In genomic region chr7:100082978-100083377, GRCh38 we compare ENCODE assay signal across 7 cellular contexts. TPM values are rescaled to one million over a fixed set of nuclear protein-coding genes. Genes with fewer than 3 reads are reported as not detected.
DNase-seq lines count a peak whose midpoint lies in the region; ATAC-seq, FAIRE-seq and TF ChIP-seq lines count a peak whose summit lies in the region.

No MANE protein-coding gene starts in this region.

- H3T11ph ChIP-seq in H9 (ENCODE audit: low read length) = no peak overlapping the region

- H3K27ac Mint-ChIP-seq in H9 = peak overlapping the region; percentile 90 to 99 (median 94); a peak in 5 of 7 replicates

- no peak for DNase-seq in H9
- no peak for DNase-seq in OCI-LY7 (ENCODE audit: low spot score)
- no peak for DNase-seq in H1 (ENCODE audit: low read depth in 1 of 2, low spot score in 2 of 2)
- DNase-seq in sciatic nerve (ENCODE audit: low spot score) = no peak
- DNase-seq in testis = no peak

- BruUV-seq in OCI-LY7 (replicated peaks; lab: Mats Ljungman, UMichigan) = no TSS peak

- H3K4me1 ChIP-seq in H9 (ENCODE audit: insufficient read depth, low read length) (peaks cover 3% of the 10 kb centered on the region; the same call in 1 of the 2 replicates), OCI-LY7 (ENCODE audit: insufficient read depth, low read length, poor library complexity, severe bottlenecking) (peaks cover 24% of the 10 kb centered on the region), H1 (replicated peaks in 1 of 4; ENCODE audit: control insufficient read depth in 3 of 4, insufficient read depth in 4 of 4, low read length in 3 of 4) (peaks cover 0 to 9% (median 4%) of the 10 kb centered on the region in 4 experiments; a peak in 3 of 7 replicates), parathyroid adenoma (peaks cover 13% of the 10 kb centered on the region), testis (peaks cover 17% of the 10 kb centered on the region)

- no peaks in the 10 kb centered on the region for H3K9me3 ChIP-seq in H9 (ENCODE audit: control insufficient read depth, low read depth, low read length)
- H3K9me3 ChIP-seq in OCI-LY7 (ENCODE audit: low read length) = no peaks in the 10 kb centered on the region
- no peaks in the 10 kb centered on the region for H3K9me3 ChIP-seq in H1 (ENCODE audit: insufficient read depth in 2 of 2, low read depth in 1 of 2, low read length in 1 of 2)
- H3K9me3 ChIP-seq in parathyroid adenoma (ENCODE audit: control insufficient read depth, low read length) = no peaks in the 10 kb centered on the region
- no peaks in the 10 kb centered on the region for H3K9me3 ChIP-seq in testis

- no peak overlapping the region for H4K8ac ChIP-seq in H9 (replicated peaks; ENCODE audit: insufficient read length, low read depth, low read length)
- H4K8ac ChIP-seq in H1 (ENCODE audit: extremely low read depth, insufficient read depth, low read length) = no peak overlapping the region

- H3K27me3 Mint-ChIP-seq in H9 (ENCODE audit: low read depth) = no peaks in the 10 kb centered on the region; the same call in 1 of the 2 replicates

- H3K4me3 ChIP-seq in OCI-LY7 (ENCODE audit: low read depth, low read length, poor library complexity, severe bottlenecking) = peak overlapping the region; percentile 73
- H3K4me3 ChIP-seq in H1 (ENCODE audit: extremely low read depth in 1 of 4, insufficient read depth in 2 of 4, low read depth in 3 of 4, low read length in 4 of 4) = peak overlapping the region in 1 of 4 experiments; percentile 100; a peak in 2 of 8 replicates
- H3K4me3 ChIP-seq in parathyroid adenoma (ENCODE audit: low read depth, low read length) = peak overlapping the region; percentile 78
- H3K4me3 ChIP-seq in testis = peak overlapping the region in 1 of 2 donors; percentile 97

- H3K23ac ChIP-seq in H9 (ENCODE audit: insufficient read length, low read depth, low read length) (no peak overlapping the region), H1 (ENCODE audit: insufficient read length) (no peak overlapping the region)

- no peak overlapping the region for H3K27ac ChIP-seq in H9 (ENCODE audit: insufficient read length, low read depth, low read length)
- H3K27ac ChIP-seq in OCI-LY7 (ENCODE audit: low read depth, low read length, poor library complexity, severe bottlenecking) = peak overlapping the region; percentile 64
- peak overlapping the region; percentile 81 for H3K27ac ChIP-seq in H1 (ENCODE audit: low read depth, low read length)
- H3K27ac ChIP-seq in parathyroid adenoma = peak overlapping the region; percentile 74
- peak overlapping the region in 1 of 2 donors; percentile 67 for H3K27ac ChIP-seq in testis

- no peak overlapping the region for H2BK5ac ChIP-seq in H9 (ENCODE audit: insufficient read length, low read length)
- H2BK5ac ChIP-seq in H1 (ENCODE audit: low read depth, low read length) = no peak overlapping the region

- H2BK15ac ChIP-seq in H9 (ENCODE audit: low read depth, low read length) (no peak overlapping the region), H1 (ENCODE audit: low read length) (0 out of 2 replicates have a peak overlapping the region, but pooled peaks have one; percentile 61)

- H3K79me2 ChIP-seq in H9 (ENCODE audit: insufficient read depth, low read length) (peaks cover 28% of the 10 kb centered on the region), OCI-LY7 (ENCODE audit: insufficient read depth, low read depth, low read length) (peaks cover 13% of the 10 kb centered on the region; the same call in 1 of the 2 replicates), H1 (ENCODE audit: control insufficient read depth in 1 of 2, insufficient read depth in 2 of 2, low read length in 2 of 2) (peaks cover 28 to 36% of the 10 kb centered on the region in 2 experiments), parathyroid adenoma (peaks cover 15% of the 10 kb centered on the region)

- H3K9me2 ChIP-seq in OCI-LY7 (ENCODE audit: insufficient read depth, low read length) = no peaks in the 10 kb centered on the region

- H3K79me1 ChIP-seq in H9 (ENCODE audit: insufficient read depth, low read depth, low read length, poor library complexity, severe bottlenecking) (no peaks in the 10 kb centered on the region), H1 (ENCODE audit: low read depth, low read length) (peaks cover 4% of the 10 kb centered on the region; the same call in 1 of the 2 replicates)

- FAIRE-seq in H1 (lab: Jason Lieb, UNC) = no peak

- H2AFZ ChIP-seq in H9 (ENCODE audit: low read length) (no peak overlapping the region), OCI-LY7 (ENCODE audit: low read length) (peak overlapping the region; percentile 90), H1 (ENCODE audit: low read length) (no peak overlapping the region), parathyroid adenoma (peak overlapping the region; percentile 71)

- TF ChIP-seq POLR2A in H1 (IDR thresholded peaks at IDR 0.05; ENCODE audit: control extremely low read depth in 1 of 2, low read depth in 2 of 2, low read length in 2 of 2) (no peak), testis (IDR thresholded peaks at IDR 0.05) (no peak)

- H2BK20ac ChIP-seq in H9 (ENCODE audit: low read depth, low read length, poor library complexity, severe bottlenecking) (no peak overlapping the region), H1 (ENCODE audit: low read length) (no peak overlapping the region)

- no peak for TF ChIP-seq RAD21 in H1 (IDR thresholded peaks at IDR 0.05 in 1 of 2, conservative IDR thresholded peaks at IDR 0.05 in 1 of 2; ENCODE audit: low read depth in 2 of 2, low read length in 2 of 2)

- H2AK5ac ChIP-seq in H9 (ENCODE audit: insufficient read length, low read length) = no peak overlapping the region
- H2AK5ac ChIP-seq in H1 (ENCODE audit: low read depth, low read length) = no peak overlapping the region

- H4K5ac ChIP-seq in H9 (ENCODE audit: insufficient read length, low read depth, low read length) (no peak overlapping the region), H1 (ENCODE audit: insufficient read length, low read depth, low read length) (no peak overlapping the region)

- H4K20me1 ChIP-seq in H9 (ENCODE audit: control insufficient read depth, insufficient read depth, insufficient read length) = no peaks in the 10 kb centered on the region
- H4K20me1 ChIP-seq in OCI-LY7 (ENCODE audit: insufficient read depth, low read length) = no peaks in the 10 kb centered on the region
- H4K20me1 ChIP-seq in H1 (replicated peaks in 1 of 2; ENCODE audit: control insufficient read depth in 1 of 2, insufficient read depth in 2 of 2, low read length in 2 of 2) = peaks cover 1 to 3% of the 10 kb centered on the region in 2 experiments

- H3K27me3 ChIP-seq in H9 (ENCODE audit: insufficient read depth, low read length) (no peaks in the 10 kb centered on the region), H1 (replicated peaks in 1 of 4; ENCODE audit: control insufficient read depth in 3 of 4, extremely low read depth in 1 of 4, insufficient read depth in 3 of 4, low read length in 3 of 4) (no peaks in the 10 kb centered on the region), parathyroid adenoma (ENCODE audit: control insufficient read depth, insufficient read depth, low read length) (no peaks in the 10 kb centered on the region), testis (no peaks in the 10 kb centered on the region)

- H3K56ac ChIP-seq in H9 (ENCODE audit: insufficient read length, low read depth, low read length) = no peak overlapping the region
- H3K56ac ChIP-seq in H1 (replicated peaks; ENCODE audit: insufficient read length, low read depth, low read length) = no peak overlapping the region

- H4K91ac ChIP-seq in H9 (ENCODE audit: insufficient read length, low read depth, low read length) (no peak overlapping the region), H1 (replicated peaks; ENCODE audit: insufficient read length, low read length) (no peak overlapping the region)

- no CpG with 5 or more reads among the region's 4 CpGs for WGBS in H9 (ENCODE audit: extremely low coverage, insufficient read length, low lambda C conversion rate)
- WGBS in H1 (ENCODE audit: extremely low coverage in 1 of 2, insufficient coverage in 1 of 2, insufficient read length in 1 of 2, insufficient replicate concordance in 2 of 2, low coverage in 1 of 2, low lambda C conversion rate in 2 of 2, missing lambda C conversion rate in 1 of 2), 2 experiments = 67% methylated on average over 4 of the region's 4 CpGs; no CpG with 5 or more reads in 1 of the 2 experiments
- 66% methylated on average over 4 of the region's 4 CpGs for WGBS in testis, 2 donors

- no peak overlapping the region for H3K14ac ChIP-seq in H9 (ENCODE audit: insufficient read depth, low read length)
- H3K14ac ChIP-seq in H1 (ENCODE audit: insufficient read length) = no peak overlapping the region

- H3K4me2 ChIP-seq in H9 (ENCODE audit: insufficient read depth, insufficient read length, low read length) = peak overlapping the region; percentile 4
- H3K4me2 ChIP-seq in OCI-LY7 (ENCODE audit: low read length) = peak overlapping the region; percentile 80
- peak overlapping the region; percentile 34 to 65 for H3K4me2 ChIP-seq in H1 (ENCODE audit: insufficient read depth in 1 of 2, low read depth in 2 of 2, low read length in 2 of 2)
- H3K4me2 ChIP-seq in parathyroid adenoma (ENCODE audit: low read length) = peak overlapping the region; percentile 52

- H3K23me2 ChIP-seq in H9 (ENCODE audit: insufficient read length, low read depth, low read length, poor library complexity, severe bottlenecking) = peaks cover 6% of the 10 kb centered on the region
- H3K23me2 ChIP-seq in H1 (ENCODE audit: low read depth, low read length) = peaks cover 6% of the 10 kb centered on the region; the same call in 1 of the 2 replicates

- TF ChIP-seq EP300 in H1 (IDR thresholded peaks at IDR 0.05; ENCODE audit: borderline replicate concordance in 1 of 2, low read depth in 2 of 2, low read length in 2 of 2) = no peak

- H3K4ac ChIP-seq in H9 (ENCODE audit: low read depth, low read length) (no peak overlapping the region), H1 (replicated peaks; ENCODE audit: insufficient read length, low read depth, low read length) (no peak overlapping the region)

- no peak overlapping the region for H2BK120ac ChIP-seq in H9 (ENCODE audit: low read depth, low read length, poor library complexity, severe bottlenecking)
- H2BK120ac ChIP-seq in H1 (replicated peaks; ENCODE audit: low read depth, low read length) = peak overlapping the region; percentile 13

- H3K36me3 Mint-ChIP-seq in H9 (ENCODE audit: insufficient read depth in 1 of 3, low read depth in 3 of 3) = peaks cover 29 to 30% (median 30%) of the 10 kb centered on the region in 3 experiments

- peaks cover 5% of the 10 kb centered on the region; the same call in 1 of the 2 replicates for H3K36me3 ChIP-seq in OCI-LY7 (ENCODE audit: insufficient read depth, low read length)
- H3K36me3 ChIP-seq in H1 (ENCODE audit: control insufficient read depth in 2 of 4, insufficient read depth in 4 of 4, low read length in 3 of 4) = peaks cover 12 to 21% (median 17%) of the 10 kb centered on the region in 4 experiments; a peak in 7 of 8 replicates
- H3K36me3 ChIP-seq in parathyroid adenoma (ENCODE audit: control insufficient read depth, insufficient read depth, low read length) = no peaks in the 10 kb centered on the region
- no peaks in the 10 kb centered on the region for H3K36me3 ChIP-seq in testis (ENCODE audit: low read depth, missing control alignments)

- POLR2A ChIA-PET in OCI-LY7 (lab: Charles Lee) = interaction anchor here (0.6 to 1.2 kb wide), 11 partner anchors 8 to 397 kb away, joined by 3 to 5 read pairs (median 3); partner anchors contain the start of genes MBLAC1, TRIM4 and ZSCAN21
- POLR2A ChIA-PET in H1 (lab: Charles Lee; ENCODE audit: partially characterized antibody) = interaction anchor here (0.6 to 19.5 kb wide), 17 partner anchors 11 to 262 kb away, joined by 3 to 722 read pairs (median 3); partner anchors contain the start of genes AP4M1, MBLAC1 and MCM7

- peak overlapping the region; percentile 91 to 98; a peak in 4 of 5 replicates for H3K4me3 Mint-ChIP-seq in H9

- ATAC-seq in sciatic nerve = no peak
- ATAC-seq in HG03045 (IDR thresholded peaks at IDR 0.05; ENCODE audit: unreplicated experiment) = no peak

- H2BK12ac ChIP-seq in H9 (ENCODE audit: insufficient read length, low read depth, low read length) (no peak overlapping the region), H1 (ENCODE audit: low read depth, low read length) (peak overlapping the region; percentile 85; the same call in 1 of the 2 replicates)

- H3K9ac ChIP-seq in H9 (ENCODE audit: extremely low read depth, insufficient read length, low read length) (no peak overlapping the region), H1 (replicated peaks in 1 of 4; ENCODE audit: extremely low read depth in 1 of 4, low read depth in 3 of 4, low read length in 3 of 4) (peak overlapping the region in 2 of 4 experiments; percentile 56 to 63; a peak in 3 of 7 replicates), parathyroid adenoma (no peak overlapping the region)

- H3K4me1 Mint-ChIP-seq in H9 = peaks cover 15 to 27% of the 10 kb centered on the region in 2 experiments

- peaks cover 0 to 20% of the 10 kb centered on the region in 2 experiments; a peak in 4 of 5 replicates for H3K9me3 Mint-ChIP-seq in H9

- CTCF ChIA-PET in OCI-LY7 (lab: Charles Lee; ENCODE audit: unreplicated experiment) = interaction anchor here (0.5 to 1.0 kb wide), 5 partner anchors 19 to 346 kb away, joined by 3 to 5 read pairs (median 4); partner anchors contain the start of gene AP4M1
- CTCF ChIA-PET in H1 (lab: Charles Lee; ENCODE audit: partially characterized antibody) = interaction anchor here (0.6 to 1.2 kb wide), 9 partner anchors 8 to 680 kb away, joined by 3 to 8 read pairs (median 4); partner anchors contain the start of genes AP4M1, GJC3 and MCM7

- H3K18ac ChIP-seq in H9 (ENCODE audit: insufficient read length, low read depth, low read length) = peak overlapping the region; percentile 40
- peak overlapping the region; percentile 89 for H3K18ac ChIP-seq in H1 (ENCODE audit: extremely low read depth, low read length)

- intact Hi-C loops in OCI-LY7 (cut with micrococcal nuclease; ENCODE audit: unreplicated experiment) (loop anchor here (5.0 to 10.0 kb wide), 2 partner anchors 44 to 802 kb away; partner anchors contain the start of genes MBLAC1 and UFSP1), sciatic nerve (cut with DNase I) (no loop called here), testis (cut with DNase I; ENCODE audit: low total_unique reads) (loop anchor here (10.0 kb wide), 1 partner anchor 88 kb away; no protein-coding TSS in a partner anchor)

- TF ChIP-seq CTCF in H9 (conservative IDR thresholded peaks at IDR 0.05) (no peak), OCI-LY7 (conservative IDR thresholded peaks at IDR 0.05; ENCODE audit: low read length) (no peak), H1 (IDR thresholded peaks at IDR 0.05; ENCODE audit: control extremely low read depth in 1 of 3, insufficient read depth in 1 of 3, low read depth in 1 of 3, low read length in 3 of 3) (no peak), parathyroid adenoma (IDR thresholded peaks at IDR 0.05) (no peak), testis (IDR thresholded peaks at IDR 0.05) (no peak)

RNA-seq across cellular contexts. Expression of gene ZNF3, which starts 1.5 kb away (rescaled TPM):
- total RNA-seq in H9 (2021) (60.4 and 62.8 TPM in 2 replicates), OCI-LY7 (2022) (23.7 and 24.4 TPM in 2 replicates), sciatic nerve (25.3 TPM), testis (10 to 100 TPM; 24.7 to 27.7 TPM)
- total RNA-seq in OCI-LY7 (2014; rRNA removed; shearing (Covaris generic)) = 19.8 and 21.8 TPM in 2 replicates
- 49.1 and 50.7 TPM in 2 replicates for total RNA-seq in H1 (2021; fragmentation: NEBNext Ultra II Directional; extraction: Animal tissue kit (Norgen Biotek cat#: 25700))
- polyA plus RNA-seq in H1 (2011; rRNA removed) (21.3 and 26.9 TPM in 2 replicates), testis (ENCODE audit: insufficient read depth, low read depth, low replicate concordance) (23.4 TPM)
- 33.8 TPM for polyA plus RNA-seq in H1 (2011; cell fraction: cytosol; rRNA removed)
- 58.8 TPM for polyA plus RNA-seq in H1 (2011; cell fraction: nucleus; rRNA removed)
- 33.0 to 39.4 TPM (median 38.3 TPM) in 4 replicates for polyA plus RNA-seq in H1 (2012, experiment 1 of 2)
- 17.4 TPM for polyA plus RNA-seq in H1 (2012, experiment 2 of 2)
- 55.9 TPM for polyA plus RNA-seq in H1 (2013, experiment 1 of 2)
- 49.7 TPM for polyA plus RNA-seq in H1 (2013, experiment 2 of 2)
- polyA minus RNA-seq in H1 (2011; rRNA and poly(A)+ RNA removed) = 73.2 and 75.3 TPM in 2 replicates
- polyA minus RNA-seq in H1 (2011; cell fraction: cytosol; rRNA and poly(A)+ RNA removed) = 24.1 TPM
- polyA minus RNA-seq in H1 (2011; cell fraction: nucleus; rRNA and poly(A)+ RNA removed) = 97.8 TPM

RNA-seq across cellular contexts. Expression of gene COPS6, which starts 5.8 kb away (rescaled TPM):
- 140 and 144 TPM in 2 replicates for total RNA-seq in H9 (2021)
- total RNA-seq in OCI-LY7 (2014; rRNA removed; shearing (Covaris generic)) = 57.6 and 60.5 TPM in 2 replicates
- total RNA-seq in OCI-LY7 (2022) = 93.3 and 96.0 TPM in 2 replicates
- total RNA-seq in H1 (2021; fragmentation: NEBNext Ultra II Directional; extraction: Animal tissue kit (Norgen Biotek cat#: 25700)) = 127 and 128 TPM in 2 replicates
- 159 and 225 TPM in 2 replicates for polyA plus RNA-seq in H1 (2011; rRNA removed)
- polyA plus RNA-seq in H1 (2011; cell fraction: cytosol; rRNA removed) = 182 TPM
- 125 TPM for polyA plus RNA-seq in H1 (2011; cell fraction: nucleus; rRNA removed)
- polyA plus RNA-seq in H1 (2012, experiment 1 of 2) = 126 to 168 TPM (median 164 TPM) in 4 replicates
- polyA plus RNA-seq in H1 (2012, experiment 2 of 2) = 93.7 TPM
- polyA plus RNA-seq in H1 (2013, experiment 1 of 2) = 98.9 TPM
- 103 TPM for polyA plus RNA-seq in H1 (2013, experiment 2 of 2)
- 154 and 162 TPM in 2 replicates for polyA minus RNA-seq in H1 (2011; rRNA and poly(A)+ RNA removed)
- 75.1 TPM for polyA minus RNA-seq in H1 (2011; cell fraction: cytosol; rRNA and poly(A)+ RNA removed)
- polyA minus RNA-seq in H1 (2011; cell fraction: nucleus; rRNA and poly(A)+ RNA removed) = 66.5 TPM
- 76.2 TPM for total RNA-seq in sciatic nerve
- total RNA-seq in testis = 10 to 100 TPM; 88.1 to 99.5 TPM
- polyA plus RNA-seq in testis (ENCODE audit: insufficient read depth, low read depth, low replicate concordance) = 141 TPM

RNA-seq across cellular contexts. Expression of gene MCM7, which starts 18.2 kb away (rescaled TPM):
- total RNA-seq in H9 (2021) (387 and 390 TPM in 2 replicates), OCI-LY7 (2022) (423 and 443 TPM in 2 replicates), sciatic nerve (42.4 TPM), testis (10 to 100 TPM; 85.1 to 86.5 TPM)
- 424 and 475 TPM in 2 replicates for total RNA-seq in OCI-LY7 (2014; rRNA removed; shearing (Covaris generic))
- 339 and 344 TPM in 2 replicates for total RNA-seq in H1 (2021; fragmentation: NEBNext Ultra II Directional; extraction: Animal tissue kit (Norgen Biotek cat#: 25700))
- polyA plus RNA-seq in H1 (2011; rRNA removed) (313 and 394 TPM in 2 replicates), testis (ENCODE audit: insufficient read depth, low read depth, low replicate concordance) (137 TPM)
- 370 TPM for polyA plus RNA-seq in H1 (2011; cell fraction: cytosol; rRNA removed)
- polyA plus RNA-seq in H1 (2011; cell fraction: nucleus; rRNA removed) = 732 TPM
- 297 to 387 TPM (median 352 TPM) in 4 replicates for polyA plus RNA-seq in H1 (2012, experiment 1 of 2)
- 212 TPM for polyA plus RNA-seq in H1 (2012, experiment 2 of 2)
- 254 TPM for polyA plus RNA-seq in H1 (2013, experiment 1 of 2)
- 229 TPM for polyA plus RNA-seq in H1 (2013, experiment 2 of 2)
- 344 and 385 TPM in 2 replicates for polyA minus RNA-seq in H1 (2011; rRNA and poly(A)+ RNA removed)
- 320 TPM for polyA minus RNA-seq in H1 (2011; cell fraction: cytosol; rRNA and poly(A)+ RNA removed)
- polyA minus RNA-seq in H1 (2011; cell fraction: nucleus; rRNA and poly(A)+ RNA removed) = 348 TPM

RNA-seq across cellular contexts. Expression of gene AP4M1, which starts 18.5 kb away (rescaled TPM):
- total RNA-seq in H9 (2021) (18.8 and 20.2 TPM in 2 replicates), OCI-LY7 (2022) (29.3 and 33.8 TPM in 2 replicates), sciatic nerve (19.5 TPM), testis (10 to 100 TPM; 39.1 to 51.3 TPM)
- 14.1 and 25.0 TPM in 2 replicates for total RNA-seq in OCI-LY7 (2014; rRNA removed; shearing (Covaris generic))
- 15.2 and 15.8 TPM in 2 replicates for total RNA-seq in H1 (2021; fragmentation: NEBNext Ultra II Directional; extraction: Animal tissue kit (Norgen Biotek cat#: 25700))
- polyA plus RNA-seq in H1 (2011; rRNA removed) (15.9 and 16.6 TPM in 2 replicates), testis (ENCODE audit: insufficient read depth, low read depth, low replicate concordance) (54.7 TPM)
- polyA plus RNA-seq in H1 (2011; cell fraction: cytosol; rRNA removed) = 12.1 TPM
- 38.5 TPM for polyA plus RNA-seq in H1 (2011; cell fraction: nucleus; rRNA removed)
- polyA plus RNA-seq in H1 (2012, experiment 1 of 2) = 14.4 to 21.1 TPM (median 19.3 TPM) in 4 replicates
- 19.6 TPM for polyA plus RNA-seq in H1 (2012, experiment 2 of 2)
- polyA plus RNA-seq in H1 (2013, experiment 1 of 2) = 10.8 TPM
- polyA plus RNA-seq in H1 (2013, experiment 2 of 2) = 11.6 TPM
- 12.8 and 16.5 TPM in 2 replicates for polyA minus RNA-seq in H1 (2011; rRNA and poly(A)+ RNA removed)
- polyA minus RNA-seq in H1 (2011; cell fraction: cytosol; rRNA and poly(A)+ RNA removed) = 8.6 TPM
- 12.6 TPM for polyA minus RNA-seq in H1 (2011; cell fraction: nucleus; rRNA and poly(A)+ RNA removed)

RNA-seq across cellular contexts. Expression of gene ZSCAN21, which starts 33.4 kb away (rescaled TPM):
- total RNA-seq in H9 (2021) (23.5 and 24.3 TPM in 2 replicates), OCI-LY7 (2022) (7.3 and 7.5 TPM in 2 replicates), sciatic nerve (13.0 TPM), testis (10 to 100 TPM; 36.3 to 50.3 TPM)
- total RNA-seq in OCI-LY7 (2014; rRNA removed; shearing (Covaris generic)) = 5.6 and 9.7 TPM in 2 replicates
- total RNA-seq in H1 (2021; fragmentation: NEBNext Ultra II Directional; extraction: Animal tissue kit (Norgen Biotek cat#: 25700)) = 25.4 and 26.1 TPM in 2 replicates
- polyA plus RNA-seq in H1 (2011; rRNA removed) (12.7 and 15.4 TPM in 2 replicates), testis (ENCODE audit: insufficient read depth, low read depth, low replicate concordance) (21.3 TPM)
- polyA plus RNA-seq in H1 (2011; cell fraction: cytosol; rRNA removed) = 21.4 TPM
- polyA plus RNA-seq in H1 (2011; cell fraction: nucleus; rRNA removed) = 14.6 TPM
- polyA plus RNA-seq in H1 (2012, experiment 1 of 2) = 16.0 to 21.1 TPM (median 18.6 TPM) in 4 replicates
- 7.2 TPM for polyA plus RNA-seq in H1 (2012, experiment 2 of 2)
- polyA plus RNA-seq in H1 (2013, experiment 1 of 2) = 15.8 TPM
- 14.5 TPM for polyA plus RNA-seq in H1 (2013, experiment 2 of 2)
- polyA minus RNA-seq in H1 (2011; rRNA and poly(A)+ RNA removed) = 20.6 and 21.4 TPM in 2 replicates
- polyA minus RNA-seq in H1 (2011; cell fraction: cytosol; rRNA and poly(A)+ RNA removed) = 8.1 TPM
- polyA minus RNA-seq in H1 (2011; cell fraction: nucleus; rRNA and poly(A)+ RNA removed) = 11.5 TPM

Comparison
In these comparisons a context has a peak if more than half of its experiments do, and no peak if none do; other contexts are left out.
1. H2AFZ ChIP-seq: peak in OCI-LY7 (single experiment) and parathyroid adenoma (single experiment); none in H9 (single experiment) and H1 (single experiment).
2. H3K4me2 ChIP-seq: peak in every context shown above with its lines; median percentile 80 in OCI-LY7; 52 in parathyroid adenoma; 50 in H1; 4 in H9.